In the genomic region with DNA sequence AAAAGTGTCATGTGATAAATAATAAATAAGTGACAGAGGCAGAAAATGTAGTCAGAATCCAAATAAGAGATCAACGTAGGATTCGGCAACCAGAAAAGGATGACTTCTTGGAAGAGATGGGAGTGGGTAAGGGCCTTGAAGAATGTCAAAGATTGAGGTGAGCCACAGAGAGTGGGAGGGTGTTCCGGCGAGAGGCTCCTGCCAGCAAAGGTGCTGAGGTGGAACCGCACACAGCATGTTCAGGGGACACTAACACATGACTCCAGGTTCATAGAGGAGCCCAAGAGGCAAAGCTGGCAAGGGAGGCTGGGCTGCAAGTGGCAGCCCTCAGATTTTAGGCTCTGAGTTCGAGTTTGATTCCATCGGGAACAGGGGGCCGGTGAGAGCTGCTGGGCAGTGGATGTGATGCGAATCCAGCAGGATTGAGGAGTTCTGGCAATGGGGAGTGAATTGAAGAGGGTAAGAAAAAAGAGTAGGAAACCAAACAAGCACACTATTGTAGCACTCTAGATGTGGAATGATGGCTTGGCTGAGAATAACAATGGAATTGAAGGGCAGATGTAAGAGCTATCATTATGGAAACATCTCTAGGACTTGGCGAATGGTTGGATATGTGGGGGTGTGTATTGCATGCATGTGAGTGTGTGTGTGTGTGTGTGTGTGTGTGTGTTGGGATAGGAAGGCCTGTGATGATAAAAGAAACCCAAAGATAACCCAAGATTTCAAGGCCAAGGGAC, we compare ENCODE assay signal across 28 cellular contexts. TPM values are rescaled to one million over a fixed set of nuclear protein-coding genes. Genes with fewer than 3 reads are reported as not detected.
DNase-seq lines count a peak whose midpoint lies in the region; ATAC-seq, FAIRE-seq and TF ChIP-seq lines count a peak whose summit lies in the region.
"Had no signal": no experiment of that assay in that cellular context is flagged by ENCODE, and none has a peak within 500 bp of the region (broad histone marks: within the 10 kb centered on the region; RNA-seq: fewer than 3 reads in every experiment).

No MANE protein-coding gene starts in this region.

- DNase-seq in Ammon's horn (ENCODE audit: low spot score) (peak; percentile 43), T-cell (no peak), lower lobe of right lung (no peak), medulla oblongata (ENCODE audit: extremely low spot score) (no peak), D721Med (ENCODE audit: insufficient read length, low spot score) (no peak), middle frontal gyrus (ENCODE audit: extremely low spot score, low spot score) (no peak)
- DNase-seq in CD4-positive, alpha-beta memory T cell = no peak
- DNase-seq: activated CD4-positive, CD25-positive, alpha-beta regulatory T cell treated with anti-CD3 and anti-CD28 coated beads, Interleukin-2, amount 50 U/mL, for 72 hours; activated T-cell treated with anti-CD3 and anti-CD28 coated beads, Interleukin-2, amount 50 U/mL, for 4 hours; adrenal gland; islet precursor cell; NCI-H1092 treated with DMSO at 0.1 percent for 48 hours; NCI-H2029; NCI-H82; posterior cingulate gyrus; right lobe of liver; stimulated activated naive CD4-positive, alpha-beta T cell had no signal

- no peaks in the 10 kb centered on the region for H3K9me3 Mint-ChIP-seq in CD4-positive, alpha-beta memory T cell
- H3K9me3 Mint-ChIP-seq in T-cell = no peaks in the 10 kb centered on the region
- H3K9me3 Mint-ChIP-seq: activated T-cell treated with anti-CD3 and anti-CD28 coated beads, Interleukin-2, amount 50 U/mL, for 4 hours; brain; GM23338; T-helper 1 cell treated with Interleukin-12 subunit alpha and Interleukin-12 subunit beta and Interleukin-4 antibody, amounts not matched to agents 30 μg/mL and 1 μg/mL, for 36 hours had no signal

- peak overlapping the region in 2 of 8 donors; percentile 2 to 10 for H3K4me3 Mint-ChIP-seq in CD4-positive, alpha-beta memory T cell
- no peak overlapping the region for H3K4me3 Mint-ChIP-seq in T-cell
- H3K4me3 Mint-ChIP-seq: activated T-cell treated with anti-CD3 and anti-CD28 coated beads, Interleukin-2, amount 50 U/mL, for 4 hours; brain; GM23338; T-helper 1 cell treated with Interleukin-12 subunit alpha and Interleukin-12 subunit beta and Interleukin-4 antibody, amounts not matched to agents 30 μg/mL and 1 μg/mL, for 36 hours had no signal

- peaks cover 0 to 9% of the 10 kb centered on the region in 2 donors for H3K27me3 Mint-ChIP-seq in CD4-positive, alpha-beta memory T cell
- peaks cover 0 to 2% of the 10 kb centered on the region in 2 donors for H3K27me3 Mint-ChIP-seq in T-cell

- H3K4me3 ChIP-seq in CD4-positive, alpha-beta memory T cell (ENCODE audit: low read length in 2 of 2) = no peak overlapping the region
- peak overlapping the region; percentile 47 for H3K4me3 ChIP-seq in lower lobe of right lung
- H3K4me3 ChIP-seq: adrenal gland, GM23338, right lobe of liver, suprapubic skin had no signal

- no peaks in the 10 kb centered on the region for H3K9me3 ChIP-seq in CD4-positive, alpha-beta memory T cell (ENCODE audit: control insufficient read depth in 1 of 2, low read length in 2 of 2)
- no peaks in the 10 kb centered on the region for H3K9me3 ChIP-seq in lower lobe of right lung
- H3K9me3 ChIP-seq: adrenal gland, right lobe of liver, suprapubic skin had no signal

- ATAC-seq in T-cell (replicated peaks in 1 of 4) = peak in 3 of 4 experiments; percentile 35 to 51 (median 44)
- ATAC-seq in lower lobe of right lung = no peak
- ATAC-seq in HG03025 (IDR thresholded peaks at IDR 0.05; ENCODE audit: low FRiP score, unreplicated experiment) = no peak
- ATAC-seq: GM23338 had no signal

- H3K4me1 Mint-ChIP-seq in CD4-positive, alpha-beta memory T cell = peaks cover 15 to 25% (median 21%) of the 10 kb centered on the region in 4 donors
- H3K4me1 Mint-ChIP-seq in T-cell = peaks cover 19 to 38% (median 37%) of the 10 kb centered on the region in 3 donors

- POLR2A ChIA-PET in CD4-positive, alpha-beta memory T cell (lab: Charles Lee; ENCODE audit: partially characterized antibody) = interaction anchor here (0.7 kb wide), 1 partner anchor 46 kb away, joined by 4 read pairs; no protein-coding TSS in a partner anchor
- POLR2A ChIA-PET in T-cell (lab: Charles Lee) = no interaction called here

- H3K36me3 ChIP-seq in CD4-positive, alpha-beta memory T cell (ENCODE audit: insufficient read depth, low read length) = no peaks in the 10 kb centered on the region
- H3K36me3 ChIP-seq in lower lobe of right lung = no peaks in the 10 kb centered on the region
- H3K36me3 ChIP-seq: adrenal gland, right lobe of liver, suprapubic skin had no signal

- no peak for TF ChIP-seq CTCF in lower lobe of right lung (IDR thresholded peaks at IDR 0.05)
- no peak for TF ChIP-seq CTCF in D721Med (IDR thresholded peaks at IDR 0.05; ENCODE audit: insufficient read depth, missing control alignments)

- H3K27ac Mint-ChIP-seq in CD4-positive, alpha-beta memory T cell = peak overlapping the region in 5 of 7 donors; percentile 18 to 87 (median 57)
- peak overlapping the region in 1 of 2 donors; percentile 13 for H3K27ac Mint-ChIP-seq in T-cell
- H3K27ac Mint-ChIP-seq: GM23338; T-helper 1 cell treated with Interleukin-12 subunit alpha and Interleukin-12 subunit beta and Interleukin-4 antibody, amounts not matched to agents 30 μg/mL and 1 μg/mL, for 36 hours had no signal

- no peak overlapping the region for H3K27ac ChIP-seq in CD4-positive, alpha-beta memory T cell (ENCODE audit: low read depth, low read length)
- H3K27ac ChIP-seq in lower lobe of right lung = no peak overlapping the region
- H3K27ac ChIP-seq: right lobe of liver, RWPE1, suprapubic skin had no signal

- H3K27me3 ChIP-seq in CD4-positive, alpha-beta memory T cell (ENCODE audit: insufficient read depth, low read length) = no peaks in the 10 kb centered on the region
- H3K27me3 ChIP-seq in lower lobe of right lung (ENCODE audit: low read depth) = no peaks in the 10 kb centered on the region
- H3K27me3 ChIP-seq: adrenal gland, right lobe of liver, suprapubic skin had no signal

- H3K4me1 ChIP-seq in CD4-positive, alpha-beta memory T cell (ENCODE audit: insufficient read depth, low read length) = peaks cover 5% of the 10 kb centered on the region
- H3K4me1 ChIP-seq in lower lobe of right lung = peaks cover 31% of the 10 kb centered on the region
- H3K4me1 ChIP-seq: right lobe of liver had no signal

- H3K36me3 Mint-ChIP-seq in CD4-positive, alpha-beta memory T cell = no peaks in the 10 kb centered on the region
- H3K36me3 Mint-ChIP-seq in T-cell = no peaks in the 10 kb centered on the region
- H3K36me3 Mint-ChIP-seq: brain had no signal

- FAIRE-seq in D721Med (lab: Jason Lieb, UNC) = no peak

- intact Hi-C loops in CD4-positive, alpha-beta memory T cell (cut with micrococcal nuclease) = no loop called here
- intact Hi-C loops in lower lobe of right lung (cut with DNase I) = no loop called here

- CTCF ChIA-PET in CD4-positive, alpha-beta memory T cell (lab: Charles Lee; ENCODE audit: partially characterized antibody) = interaction anchor here (1.4 to 3.6 kb wide), 3 partner anchors 10 to 208 kb away, joined by 5 to 19 read pairs (median 7); no protein-coding TSS in a partner anchor
- CTCF ChIA-PET in T-cell (lab: Charles Lee) = no interaction called here

RNA-seq across cellular contexts. Expression of a gene that starts 36.5 kb away (rescaled TPM):
- not detected for total RNA-seq in CD4-positive, alpha-beta memory T cell
- polyA plus RNA-seq in CD4-positive, alpha-beta memory T cell = not detected
- total RNA-seq in T-cell (not detected), lower lobe of right lung (not detected)
- total RNA-seq: activated T-cell treated with anti-CD3 and anti-CD28 coated beads, Interleukin-2, amount 50 U/mL, for 4 hours; adrenal gland; chondrocyte; GM23338; liver; mucosa of gallbladder; OCI-LY7; right lobe of liver; suprapubic skin; urinary bladder had no signal
- polyA plus RNA-seq: adrenal gland, GM23338, liver, urinary bladder had no signal

RNA-seq across cellular contexts. Expression of a gene that starts 50.0 kb away (rescaled TPM):
- 10 to 100 TPM; 26.1 to 28.0 TPM for total RNA-seq in CD4-positive, alpha-beta memory T cell
- polyA plus RNA-seq in CD4-positive, alpha-beta memory T cell = 10 to 100 TPM; 17.9 to 32.0 TPM
- total RNA-seq in T-cell (10 to 100 TPM; 15.4 to 33.7 (median 28.3) TPM), lower lobe of right lung (28.9 TPM)

Comparison
In these comparisons a context has a peak if more than half of its experiments do, and no peak if none do; other contexts are left out.
1. ATAC-seq: peak in T-cell (3 of 4); none in lower lobe of right lung (0 of 2) and HG03025 (single experiment).